34 cellular contexts compared by ENCODE assay signal in genomic region chr2:220346919-220347318, GRCh38.
DNase-seq lines count a peak whose midpoint lies in the region; ATAC-seq, FAIRE-seq and TF ChIP-seq lines count a peak whose summit lies in the region.
"Had no signal": no experiment of that assay in that cellular context is flagged by ENCODE, and none has a peak within 500 bp of the region (broad histone marks: within the 10 kb centered on the region; RNA-seq: fewer than 3 reads in every experiment).

No MANE protein-coding gene starts in this region.

- H3K9ac ChIP-seq in HepG2 (ENCODE audit: insufficient read depth, low read depth, low read length) (no peak overlapping the region), IMR-90 (ENCODE audit: low read depth, low read length) (no peak overlapping the region)
- H3K9ac ChIP-seq: BLaER1; BLaER1 treated with 17β-estradiol and CSF1 and Interleukin-3, amounts not matched to agents 10 nM and 100 nM had no signal

- no peaks in the 10 kb centered on the region for H3K27me3 ChIP-seq in HepG2 (ENCODE audit: control insufficient read depth in 1 of 2, insufficient read depth in 2 of 2, low read length in 2 of 2)
- no peaks in the 10 kb centered on the region for H3K27me3 ChIP-seq in right lobe of liver
- no peaks in the 10 kb centered on the region for H3K27me3 ChIP-seq in IMR-90 (ENCODE audit: control insufficient read depth, insufficient read depth, low read length)
- H3K27me3 ChIP-seq: BE2C; BLaER1; BLaER1 treated with 17β-estradiol and CSF1 and Interleukin-3, amounts not matched to agents 10 nM and 100 nM had no signal

- FAIRE-seq in HepG2 (lab: Jason Lieb, UNC) (no peak), A549 (lab: Jason Lieb, UNC) (no peak)
- FAIRE-seq: A204.1, D721Med had no signal

- in situ Hi-C loops in HepG2 (cut with HindIII; ENCODE audit: extremely low pct_ligation_motif_present, low pct_unique_long_range_greater_than_20kb) (no loop called here), IMR-90 (cut with MboI; ENCODE audit: low sequenced_read_pairs) (no loop called here)

- H3K23ac ChIP-seq in IMR-90 (ENCODE audit: low read depth, low read length): no peak overlapping the region

- H3K4me3 Mint-ChIP-seq in nephron progenitor cell: no peak overlapping the region
- H3K4me3 Mint-ChIP-seq: B cell; CD14-positive monocyte; CD4-positive, alpha-beta memory T cell; CD4-positive, alpha-beta T cell; CD4-positive, CD25-positive, alpha-beta regulatory T cell; CD8-positive, alpha-beta memory T cell; CD8-positive, alpha-beta T cell had no signal

- H3K36me3 Mint-ChIP-seq in nephron progenitor cell (ENCODE audit: low read depth): no peaks in the 10 kb centered on the region
- H3K36me3 Mint-ChIP-seq: CD14-positive monocyte; CD4-positive, alpha-beta memory T cell; CD4-positive, CD25-positive, alpha-beta regulatory T cell; CD8-positive, alpha-beta memory T cell; CD8-positive, alpha-beta T cell had no signal

- no peaks in the 10 kb centered on the region for H4K20me1 ChIP-seq in HepG2 (ENCODE audit: insufficient read depth, low read length)
- H4K20me1 ChIP-seq in IMR-90 (ENCODE audit: insufficient read depth, low read length): no peaks in the 10 kb centered on the region
- H4K20me1 ChIP-seq: BLaER1; BLaER1 treated with 17β-estradiol and CSF1 and Interleukin-3, amounts not matched to agents 10 nM and 100 nM had no signal

- H3K9me3 ChIP-seq in HepG2 (ENCODE audit: low read length) (no peaks in the 10 kb centered on the region; the same call in 1 of the 2 replicates), right lobe of liver (no peaks in the 10 kb centered on the region), A549 (no peaks in the 10 kb centered on the region), IMR-90 (ENCODE audit: control insufficient read depth, insufficient read depth, low read length) (no peaks in the 10 kb centered on the region)
- H3K9me3 ChIP-seq: BE2C; BLaER1; BLaER1 treated with 17β-estradiol and CSF1 and Interleukin-3, amounts not matched to agents 10 nM and 100 nM; Caco-2 had no signal

- H3K4me2 ChIP-seq in HepG2 (ENCODE audit: low read depth, low read length) (no peak overlapping the region), A549 (no peak overlapping the region), IMR-90 (ENCODE audit: low read depth, low read length) (no peak overlapping the region)
- H3K4me2 ChIP-seq: BLaER1; BLaER1 treated with 17β-estradiol and CSF1 and Interleukin-3, amounts not matched to agents 10 nM and 100 nM had no signal

- POLR2A ChIA-PET in HepG2 (lab: Yijun Ruan, JAX): no interaction called here
- POLR2A ChIA-PET in A549 (lab: Yijun Ruan, JAX): no interaction called here
- POLR2A ChIA-PET in IMR-90 (lab: Charles Lee; ENCODE audit: unreplicated experiment): no interaction called here

- intact Hi-C loops in HepG2 (cut with micrococcal nuclease; ENCODE audit: unreplicated experiment): no loop called here
- intact Hi-C loops in right lobe of liver (cut with DNase I): no loop called here
- intact Hi-C loops in IMR-90 (cut with micrococcal nuclease): no loop called here

- no peak for TF ChIP-seq CTCF in HepG2 (CRISPR knock-in tag; IDR thresholded peaks at IDR 0.05)
- no peak for TF ChIP-seq CTCF in right lobe of liver (IDR thresholded peaks at IDR 0.05)
- TF ChIP-seq CTCF in A549 (IDR thresholded peaks at IDR 0.05): no peak
- no peak for TF ChIP-seq CTCF in IMR-90 (conservative IDR thresholded peaks at IDR 0.05; ENCODE audit: low read depth, low read length)
- no peak for TF ChIP-seq CTCF in nephron progenitor cell (IDR thresholded peaks at IDR 0.05)

- no peak overlapping the region for H3K4ac ChIP-seq in IMR-90 (ENCODE audit: low read depth, low read length)

- TF ChIP-seq RAD21 in HepG2 (CRISPR knock-in tag; IDR thresholded peaks at IDR 0.05) (no peak), A549 (conservative IDR thresholded peaks at IDR 0.05 in 1 of 2, IDR thresholded peaks at IDR 0.05 in 1 of 2) (no peak), IMR-90 (IDR thresholded peaks at IDR 0.05; ENCODE audit: low read length) (no peak)

- H3K27ac Mint-ChIP-seq in nephron progenitor cell: no peak overlapping the region
- H3K27ac Mint-ChIP-seq: B cell; CD14-positive monocyte; CD4-positive, alpha-beta memory T cell; CD4-positive, alpha-beta T cell; CD4-positive, CD25-positive, alpha-beta regulatory T cell; CD8-positive, alpha-beta memory T cell; CD8-positive, alpha-beta T cell had no signal

- H3K36me3 ChIP-seq in HepG2 (replicated peaks in 1 of 2; ENCODE audit: control insufficient read depth in 1 of 2, insufficient read depth in 2 of 2, low read length in 2 of 2) (no peaks in the 10 kb centered on the region), right lobe of liver (no peaks in the 10 kb centered on the region), IMR-90 (ENCODE audit: control insufficient read depth, insufficient read depth, low read length) (no peaks in the 10 kb centered on the region)
- H3K36me3 ChIP-seq: BE2C; BLaER1; BLaER1 treated with 17β-estradiol and CSF1 and Interleukin-3, amounts not matched to agents 10 nM and 100 nM had no signal

- no peaks in the 10 kb centered on the region for H3K9me1 ChIP-seq in IMR-90 (ENCODE audit: insufficient read depth, low read length)

- H2BK5ac ChIP-seq in IMR-90 (ENCODE audit: low read depth, low read length, poor library complexity, severe bottlenecking): no peak overlapping the region

- no peak overlapping the region for H3K27ac ChIP-seq in HepG2 (ENCODE audit: extremely low read length, insufficient read depth, low read length)
- no peak overlapping the region for H3K27ac ChIP-seq in right lobe of liver
- no peak overlapping the region for H3K27ac ChIP-seq in A549
- no peak overlapping the region for H3K27ac ChIP-seq in IMR-90 (ENCODE audit: insufficient read depth, low read length)
- H3K27ac ChIP-seq: 22Rv1; BLaER1; BLaER1 treated with 17β-estradiol and CSF1 and Interleukin-3, amounts not matched to agents 10 nM and 100 nM; C4-2B had no signal

- no peak overlapping the region for H2BK15ac ChIP-seq in IMR-90 (ENCODE audit: low read depth, low read length)

- no peak overlapping the region for H4K5ac ChIP-seq in IMR-90 (ENCODE audit: low read depth, low read length)

- no peak overlapping the region for H3K56ac ChIP-seq in IMR-90 (ENCODE audit: extremely low read depth, insufficient read depth, low read length)

- dilution Hi-C loops in IMR-90 (cut with HindIII; ENCODE audit: low sequenced_read_pairs, unreplicated experiment): no loop called here

- H3K4me1 ChIP-seq in HepG2 (ENCODE audit: insufficient read depth, low read length) (no peaks in the 10 kb centered on the region), right lobe of liver (no peaks in the 10 kb centered on the region), A549 (no peaks in the 10 kb centered on the region), IMR-90 (ENCODE audit: control insufficient read depth, insufficient read depth, low read length) (no peaks in the 10 kb centered on the region)
- H3K4me1 ChIP-seq: BE2C; BLaER1; BLaER1 treated with 17β-estradiol and CSF1 and Interleukin-3, amounts not matched to agents 10 nM and 100 nM; Caco-2 had no signal

- H2BK20ac ChIP-seq in IMR-90 (ENCODE audit: low read depth, low read length): no peak overlapping the region

- no peaks in the 10 kb centered on the region for H3K79me1 ChIP-seq in IMR-90 (ENCODE audit: low read depth in 1 of 2, low read length in 2 of 2)

- whole genome bisulfite sequencing in HepG2 (ENCODE audit: low lambda C conversion rate): 0% methylated on average over 1 of the region's 1 CpG
- WGBS in right lobe of liver (ENCODE audit: insufficient coverage, low coverage, low lambda C conversion rate, missing lambda C conversion rate): 42% methylated on average over 1 of the region's 1 CpG
- WGBS in A549 (ENCODE audit: missing lambda C conversion rate): 30% methylated on average over 1 of the region's 1 CpG
- WGBS in IMR-90 (ENCODE audit: extremely low coverage in 2 of 2, insufficient read length in 1 of 2), 2 experiments: no CpG with 5 or more reads among the region's 1 CpG

- H3K79me2 ChIP-seq in HepG2 (ENCODE audit: insufficient read depth, low read length): no peaks in the 10 kb centered on the region

- no peak overlapping the region for H4K91ac ChIP-seq in IMR-90 (ENCODE audit: insufficient read depth, low read depth, low read length)

- DNase-seq in HepG2 (ENCODE audit: low spot score): no peak
- DNase-seq in right lobe of liver: no peak
- no peak for DNase-seq in A549 (ENCODE audit: low read depth in 1 of 2, low spot score in 1 of 2)
- DNase-seq in IMR-90: no peak
- DNase-seq in nephron progenitor cell: no peak
- DNase-seq: 8988T; ACHN; AML-193; BE2C; C1 segment of cervical spinal cord; Caco-2; Calu3; CD4-positive, alpha-beta memory T cell; CD4-positive, alpha-beta T cell; CD4-positive, CD25-positive, alpha-beta regulatory T cell; CD8-positive, alpha-beta memory T cell; CD8-positive, alpha-beta T cell; COR-L47; DMS 273 treated with DMSO at 0.1 percent for 48 hours; DMS153; DMS53; DMS79; DMS79 treated with DMSO at 0.1 percent for 48 hours; DND-41; EL had no signal

- CTCF ChIA-PET in HepG2 (lab: Yijun Ruan, JAX; ENCODE audit: low intra/inter-chr PET ratio, low total read pairs) (no interaction called here), A549 (lab: Yijun Ruan, JAX) (no interaction called here), IMR-90 (lab: Yijun Ruan, JAX) (interaction anchor here (0.6 to 1.0 kb wide), 3 partner anchors 9 to 1242 kb away, joined by 3 to 4 read pairs (median 4); no protein-coding TSS in a partner anchor)

- H3K18ac ChIP-seq in IMR-90 (ENCODE audit: low read depth, low read length): no peak overlapping the region

- no peak for TF ChIP-seq POLR2A in HepG2 (IDR thresholded peaks at IDR 0.05; ENCODE audit: insufficient read depth in 1 of 2, low read depth in 2 of 2, low read length in 2 of 2)
- no peak for TF ChIP-seq POLR2A in right lobe of liver (IDR thresholded peaks at IDR 0.05)
- TF ChIP-seq POLR2A in A549 (IDR thresholded peaks at IDR 0.05; ENCODE audit: low read length): no peak
- TF ChIP-seq POLR2A in IMR-90 (IDR thresholded peaks at IDR 0.05; ENCODE audit: low read depth, low read length): no peak

- no peaks in the 10 kb centered on the region for H3K27me3 Mint-ChIP-seq in nephron progenitor cell (ENCODE audit: low read depth, poor library complexity)
- H3K27me3 Mint-ChIP-seq: B cell; CD4-positive, alpha-beta memory T cell; CD4-positive, alpha-beta T cell; CD4-positive, CD25-positive, alpha-beta regulatory T cell had no signal

- H3K9me3 Mint-ChIP-seq in nephron progenitor cell: no peaks in the 10 kb centered on the region

- no peak overlapping the region for H2AFZ ChIP-seq in HepG2 (ENCODE audit: low read length)
- H2AFZ ChIP-seq in IMR-90 (replicated peaks; ENCODE audit: low read length, poor library complexity): no peak overlapping the region

- BruUV-seq in HepG2 (replicated peaks; lab: Mats Ljungman, UMichigan) (no TSS peak), IMR-90 (replicated peaks; lab: Mats Ljungman, UMichigan) (no TSS peak)

- no peak overlapping the region for H2AK5ac ChIP-seq in IMR-90 (ENCODE audit: low read depth, low read length)

- TF ChIP-seq EP300 in HepG2 (IDR thresholded peaks at IDR 0.05; ENCODE audit: low read depth in 2 of 2, low read length in 2 of 2): no peak
- no peak for TF ChIP-seq EP300 in HepG2 (CRISPR knock-in tag; IDR thresholded peaks at IDR 0.05; ENCODE audit: borderline replicate concordance)
- no peak for TF ChIP-seq EP300 in A549 (IDR thresholded peaks at IDR 0.05)

- ATAC-seq in HepG2 (no peak), right lobe of liver (no peak), A549 (no peak), IMR-90 (ENCODE audit: low read depth) (no peak), GM19467 (IDR thresholded peaks at IDR 0.05; ENCODE audit: unreplicated experiment) (no peak)
- ATAC-seq: CD8-positive, alpha-beta T cell had no signal

- H2AK9ac ChIP-seq in IMR-90 (replicated peaks; ENCODE audit: low read depth, low read length, poor library complexity): no peak overlapping the region

- H3K14ac ChIP-seq in IMR-90 (replicated peaks; ENCODE audit: low read depth, low read length): no peak overlapping the region

- no peak overlapping the region for H3K4me3 ChIP-seq in HepG2 (replicated peaks in 1 of 3; ENCODE audit: insufficient read depth in 1 of 3, low read depth in 2 of 3, low read length in 3 of 3)
- H3K4me3 ChIP-seq in right lobe of liver: no peak overlapping the region
- H3K4me3 ChIP-seq in A549: no peak overlapping the region
- H3K4me3 ChIP-seq in IMR-90 (ENCODE audit: insufficient read depth, low read depth, low read length): no peak overlapping the region
- H3K4me3 ChIP-seq: BLaER1; BLaER1 treated with 17β-estradiol and CSF1 and Interleukin-3, amounts not matched to agents 10 nM and 100 nM had no signal

- no peak overlapping the region for H4K8ac ChIP-seq in IMR-90 (ENCODE audit: low read depth in 2 of 2, low read length in 2 of 2)

- H3K4me1 Mint-ChIP-seq in nephron progenitor cell: no peaks in the 10 kb centered on the region
- H3K4me1 Mint-ChIP-seq: B cell; CD14-positive monocyte; CD4-positive, alpha-beta memory T cell; CD4-positive, CD25-positive, alpha-beta regulatory T cell; CD8-positive, alpha-beta memory T cell had no signal

- no peak overlapping the region for H2BK120ac ChIP-seq in IMR-90 (ENCODE audit: low read depth, low read length)

Comparison
In these comparisons a context has a peak if more than half of its experiments do, and no peak if none do; other contexts are left out.
1. Of the 38 proteins assayed by ChIP-seq in both HepG2 and A549: peak only in HepG2: none; only in A549: none; in both: MAFK; in neither: 37.